ENCODE assay signal across 21 cellular contexts in genomic region chr2:28119631-28120030, GRCh38.
DNase-seq lines count a peak whose midpoint lies in the region; ATAC-seq and TF ChIP-seq lines count a peak whose summit lies in the region.
"Had no signal": no experiment of that assay in that cellular context is flagged by ENCODE, and none has a peak within 500 bp of the region (broad histone marks: within the 10 kb centered on the region; RNA-seq: fewer than 3 reads in every experiment).

No MANE protein-coding gene starts in this region.

- H3K79me2 ChIP-seq in osteoblast (ENCODE audit: insufficient read depth, low read length): no peaks in the 10 kb centered on the region

- H3K9me3 ChIP-seq in left ventricle myocardium inferior (replicated peaks) (no peaks in the 10 kb centered on the region), osteoblast (ENCODE audit: low read depth, low read length) (no peaks in the 10 kb centered on the region), gastrocnemius medialis (no peaks in the 10 kb centered on the region)
- H3K9me3 ChIP-seq: A549 had no signal

- H2AFZ ChIP-seq in osteoblast (ENCODE audit: low read length): no peak overlapping the region

- intact Hi-C loops in left ventricle myocardium superior (cut with micrococcal nuclease): no loop called here
- intact Hi-C loops in left ventricle myocardium inferior (cut with micrococcal nuclease): no loop called here
- intact Hi-C loops in gastrocnemius medialis (cut with DNase I; ENCODE audit: low total_unique reads): no loop called here

- peaks cover 2% of the 10 kb centered on the region for H3K9me3 Mint-ChIP-seq in activated CD4-positive, alpha-beta memory T cell treated with anti-CD3 and anti-CD28 coated beads, Interleukin-2, amount 10 ng/mL, durations not matched to agents 7 days and 5 days
- H3K9me3 Mint-ChIP-seq: CD4-positive, alpha-beta T cell; CD8-positive, alpha-beta T cell had no signal

- POLR2A ChIA-PET in activated CD4-positive, alpha-beta memory T cell treated with anti-CD3 and anti-CD28 coated beads, Interleukin-2, amount 10 ng/mL, durations not matched to agents 7 days and 5 days (lab: Charles Lee): no interaction called here

- H3K4me1 ChIP-seq in left ventricle myocardium inferior (peaks cover 27% of the 10 kb centered on the region), osteoblast (ENCODE audit: insufficient read depth, low read length) (peaks cover 19% of the 10 kb centered on the region), gastrocnemius medialis (peaks cover 21 to 27% of the 10 kb centered on the region in 2 donors)

- H3K27me3 Mint-ChIP-seq in activated CD4-positive, alpha-beta memory T cell treated with anti-CD3 and anti-CD28 coated beads, Interleukin-2, amount 10 ng/mL, durations not matched to agents 7 days and 5 days: no peaks in the 10 kb centered on the region
- H3K27me3 Mint-ChIP-seq: B cell; CD4-positive, alpha-beta T cell had no signal

- in situ Hi-C loops in gastrocnemius medialis (cut with MboI; ENCODE audit: low sequenced_read_pairs in 4 of 4): no loop called here

- CTCF ChIA-PET in activated CD4-positive, alpha-beta memory T cell treated with anti-CD3 and anti-CD28 coated beads, Interleukin-2, amount 10 ng/mL, durations not matched to agents 7 days and 5 days (lab: Charles Lee): no interaction called here

- H3K4me3 Mint-ChIP-seq in activated CD4-positive, alpha-beta memory T cell treated with anti-CD3 and anti-CD28 coated beads, Interleukin-2, amount 10 ng/mL, durations not matched to agents 7 days and 5 days: no peak overlapping the region
- H3K4me3 Mint-ChIP-seq: B cell; CD4-positive, alpha-beta T cell; CD8-positive, alpha-beta T cell had no signal

- H3K4me3 ChIP-seq in left ventricle myocardium inferior (no peak overlapping the region), osteoblast (ENCODE audit: insufficient read depth, low read length) (no peak overlapping the region), gastrocnemius medialis (no peak overlapping the region)
- H3K4me3 ChIP-seq: A549; BLaER1 treated with 17β-estradiol and CSF1 and Interleukin-3, amounts not matched to agents 10 nM and 100 nM; GM12878 had no signal

- H3K36me3 ChIP-seq in left ventricle myocardium inferior (no peaks in the 10 kb centered on the region), osteoblast (ENCODE audit: insufficient read depth, low read length) (no peaks in the 10 kb centered on the region), gastrocnemius medialis (no peaks in the 10 kb centered on the region)

- H4K20me1 ChIP-seq in osteoblast (ENCODE audit: insufficient read depth, low read length): no peaks in the 10 kb centered on the region
- H4K20me1 ChIP-seq: BLaER1 treated with 17β-estradiol and CSF1 and Interleukin-3, amounts not matched to agents 10 nM and 100 nM had no signal

- peaks cover 2% of the 10 kb centered on the region for H3K4me1 Mint-ChIP-seq in activated CD4-positive, alpha-beta memory T cell treated with anti-CD3 and anti-CD28 coated beads, Interleukin-2, amount 10 ng/mL, durations not matched to agents 7 days and 5 days
- H3K4me1 Mint-ChIP-seq: B cell had no signal

- H3K36me3 Mint-ChIP-seq in activated CD4-positive, alpha-beta memory T cell treated with anti-CD3 and anti-CD28 coated beads, Interleukin-2, amount 10 ng/mL, durations not matched to agents 7 days and 5 days (ENCODE audit: low read depth): peaks cover 5% of the 10 kb centered on the region
- H3K36me3 Mint-ChIP-seq: CD8-positive, alpha-beta T cell had no signal

- H3K27me3 ChIP-seq in left ventricle myocardium inferior (ENCODE audit: low read depth) (no peaks in the 10 kb centered on the region), osteoblast (ENCODE audit: insufficient read depth, low read length) (no peaks in the 10 kb centered on the region), gastrocnemius medialis (no peaks in the 10 kb centered on the region)
- H3K27me3 ChIP-seq: BLaER1 treated with 17β-estradiol and CSF1 and Interleukin-3, amounts not matched to agents 10 nM and 100 nM had no signal

- no peak overlapping the region for H3K27ac ChIP-seq in left ventricle myocardium inferior (replicated peaks)
- no peak overlapping the region for H3K27ac ChIP-seq in osteoblast (ENCODE audit: low read depth, low read length)
- peak overlapping the region in 3 of 4 donors; percentile 19 to 55 (median 52) for H3K27ac ChIP-seq in gastrocnemius medialis
- H3K27ac ChIP-seq: 22Rv1; A549; BLaER1 treated with 17β-estradiol and CSF1 and Interleukin-3, amounts not matched to agents 10 nM and 100 nM; C4-2B had no signal

- ATAC-seq in left ventricle myocardium superior: peak; percentile 32
- peak in 1 of 2 donors; percentile 86 for ATAC-seq in gastrocnemius medialis
- no peak for ATAC-seq in HG03196 (IDR thresholded peaks at IDR 0.05; ENCODE audit: unreplicated experiment)
- ATAC-seq: A549; CD8-positive, alpha-beta T cell; GM12878 had no signal

- no peak for TF ChIP-seq POLR2A in gastrocnemius medialis (IDR thresholded peaks at IDR 0.05)

- H3K4me2 ChIP-seq in osteoblast (ENCODE audit: insufficient read depth, low read length): no peak overlapping the region
- H3K4me2 ChIP-seq: A549; BLaER1 treated with 17β-estradiol and CSF1 and Interleukin-3, amounts not matched to agents 10 nM and 100 nM had no signal

- TF ChIP-seq CTCF in left ventricle myocardium inferior (IDR thresholded peaks at IDR 0.05; ENCODE audit: borderline replicate concordance): no peak
- TF ChIP-seq CTCF in osteoblast (IDR thresholded peaks at IDR 0.05; ENCODE audit: extremely low read depth, low read depth, low read length): no peak
- TF ChIP-seq CTCF in gastrocnemius medialis (IDR thresholded peaks at IDR 0.05 in 4 of 5, conservative IDR thresholded peaks at IDR 0.05 in 1 of 5): no peak

- no peak for DNase-seq in left ventricle myocardium superior
- no peak for DNase-seq in left ventricle myocardium inferior
- DNase-seq in cerebellum (ENCODE audit: low spot score): peak; percentile 11
- DNase-seq in osteoblast (ENCODE audit: insufficient read length, low spot score, missing footprints): peak; percentile 26
- DNase-seq in gastrocnemius medialis: peak in 1 of 2 donors; percentile 42
- no peak for DNase-seq in stimulated activated CD4-positive, alpha-beta T cell treated with anti-CD3 and anti-CD28 coated beads, Interleukin-2, amount 100 ng/mL, for 24 hours
- no peak for DNase-seq in activated CD4-positive, alpha-beta memory T cell treated with anti-CD3 and anti-CD28 coated beads, Interleukin-2, amount 10 ng/mL, durations not matched to agents 7 days and 5 days
- DNase-seq: AML-193; Caco-2; Calu3; CD4-positive, alpha-beta T cell; CD8-positive, alpha-beta T cell; DMS79 treated with DMSO at 0.1 percent for 48 hours; GDM1 had no signal

- no peak overlapping the region for H3K27ac Mint-ChIP-seq in activated CD4-positive, alpha-beta memory T cell treated with anti-CD3 and anti-CD28 coated beads, Interleukin-2, amount 10 ng/mL, durations not matched to agents 7 days and 5 days
- H3K27ac Mint-ChIP-seq: B cell; CD4-positive, alpha-beta T cell; CD8-positive, alpha-beta T cell had no signal

Comparison
In these comparisons a context has a peak if more than half of its experiments do, and no peak if none do; other contexts are left out.
1. DNase-seq: peak in cerebellum (single experiment) and osteoblast (single experiment); none in left ventricle myocardium superior (single experiment), left ventricle myocardium inferior (single experiment), stimulated activated CD4-positive, alpha-beta T cell treated with anti-CD3 and anti-CD28 coated beads, Interleukin-2, amount 100 ng/mL, for 24 hours (0 of 2) and activated CD4-positive, alpha-beta memory T cell treated with anti-CD3 and anti-CD28 coated beads, Interleukin-2, amount 10 ng/mL, durations not matched to agents 7 days and 5 days (single experiment).
2. H3K27ac ChIP-seq: peak in gastrocnemius medialis (3 of 4); none in left ventricle myocardium inferior (single experiment) and osteoblast (single experiment).